Comparison of ENCODE assay signal across 10 cellular contexts in genomic region chr3:11306815-11307589, GRCh38. TPM values are rescaled to one million over a fixed set of nuclear protein-coding genes. Genes with fewer than 3 reads are reported as not detected.
DNase-seq lines count a peak whose midpoint lies in the region; TF ChIP-seq lines count a peak whose summit lies in the region.
"Had no signal": no experiment of that assay in that cellular context is flagged by ENCODE, and none has a peak within 500 bp of the region (broad histone marks: within the 10 kb centered on the region; RNA-seq: fewer than 3 reads in every experiment).

No MANE protein-coding gene starts in this region.

- in situ Hi-C loops in HAP-1 (cut with MboI; ENCODE audit: low sequenced_read_pairs), result no loop called here

- H3K9me3 ChIP-seq in right atrium auricular region, result no peaks in the 10 kb centered on the region
- no peaks in the 10 kb centered on the region for H3K9me3 ChIP-seq in thyroid gland
- peaks cover 0 to 4% of the 10 kb centered on the region in 2 donors for H3K9me3 ChIP-seq in neuronal stem cell (replicated peaks in 1 of 2; ENCODE audit: control insufficient read depth in 2 of 2, insufficient read depth in 1 of 2, low read depth in 1 of 2, low read length in 2 of 2)
- H3K9me3 ChIP-seq in prostate gland, result no peaks in the 10 kb centered on the region
- H3K9me3 ChIP-seq in HAP-1, result no peaks in the 10 kb centered on the region
- H3K9me3 ChIP-seq: thoracic aorta had no signal

- POLR2A ChIA-PET in activated CD4-positive, alpha-beta memory T cell treated with anti-CD3 and anti-CD28 coated beads, Interleukin-2, amount 10 ng/mL, durations not matched to agents 7 days and 5 days (lab: Charles Lee), result interaction anchor here (0.9 to 2.6 kb wide), 7 partner anchors 9 to 70 kb away, joined by 3 to 17 read pairs (median 4); partner anchors contain the start of gene ATG7

- H2BK12ac ChIP-seq in neuronal stem cell (ENCODE audit: low read length), result no peak overlapping the region

- WGBS in thyroid gland, 2 donors, result 47 to 48% methylated on average over 5 of the region's 5 CpGs
- no CpG with 5 or more reads among the region's 5 CpGs for WGBS in neuronal stem cell (ENCODE audit: extremely low coverage in 2 of 2, insufficient read length in 2 of 2, insufficient replicate concordance in 1 of 2), 2 donors
- 67% methylated on average over 5 of the region's 5 CpGs for WGBS in prostate gland

- H4K8ac ChIP-seq in neuronal stem cell (ENCODE audit: low read depth, low read length), result no peak overlapping the region

- H3K27me3 ChIP-seq in right atrium auricular region, result no peaks in the 10 kb centered on the region
- H3K27me3 ChIP-seq in thyroid gland, result no peaks in the 10 kb centered on the region
- H3K27me3 ChIP-seq in neuronal stem cell (ENCODE audit: control insufficient read depth in 3 of 3, insufficient read depth in 3 of 3, low read depth in 1 of 3, low read length in 3 of 3), result no peaks in the 10 kb centered on the region
- no peaks in the 10 kb centered on the region for H3K27me3 ChIP-seq in prostate gland (replicated peaks; ENCODE audit: insufficient read depth)
- no peaks in the 10 kb centered on the region for H3K27me3 ChIP-seq in HAP-1 (ENCODE audit: low read depth)

- H4K91ac ChIP-seq in neuronal stem cell (ENCODE audit: low read depth, low read length, poor library complexity), result no peak overlapping the region

- CTCF ChIA-PET in activated CD4-positive, alpha-beta memory T cell treated with anti-CD3 and anti-CD28 coated beads, Interleukin-2, amount 10 ng/mL, durations not matched to agents 7 days and 5 days (lab: Charles Lee), result interaction anchor here (0.6 to 1.5 kb wide), 4 partner anchors 9 to 247 kb away, joined by 3 to 6 read pairs (median 3); no protein-coding TSS in a partner anchor

- no peaks in the 10 kb centered on the region for H3K79me1 ChIP-seq in neuronal stem cell (ENCODE audit: low read depth, low read length)

- intact Hi-C loops in thyroid gland (cut with DNase I), result no loop called here
- intact Hi-C loops in prostate gland (cut with DNase I), result no loop called here

- H3K23ac ChIP-seq in neuronal stem cell (ENCODE audit: low read depth, low read length, poor library complexity), result no peak overlapping the region

- no peak for TF ChIP-seq CTCF in right atrium auricular region (IDR thresholded peaks at IDR 0.05)
- TF ChIP-seq CTCF in thyroid gland (IDR thresholded peaks at IDR 0.05), result no peak
- no peak for TF ChIP-seq CTCF in prostate gland (IDR thresholded peaks at IDR 0.05)

- H3K4me1 ChIP-seq in right atrium auricular region, result peaks cover 0 to 24% of the 10 kb centered on the region in 2 donors
- peaks cover 0 to 14% of the 10 kb centered on the region in 2 donors for H3K4me1 ChIP-seq in thyroid gland
- H3K4me1 ChIP-seq in neuronal stem cell (ENCODE audit: control insufficient read depth in 2 of 2, insufficient read depth in 1 of 2, low read depth in 1 of 2, low read length in 2 of 2), result no peaks in the 10 kb centered on the region
- H3K4me1 ChIP-seq in prostate gland (replicated peaks), result no peaks in the 10 kb centered on the region
- no peaks in the 10 kb centered on the region for H3K4me1 ChIP-seq in HAP-1

- H3K4ac ChIP-seq in neuronal stem cell (ENCODE audit: low read length), result no peak overlapping the region

- peak overlapping the region; percentile 72 for H3K27ac Mint-ChIP-seq in activated CD4-positive, alpha-beta memory T cell treated with anti-CD3 and anti-CD28 coated beads, Interleukin-2, amount 10 ng/mL, durations not matched to agents 7 days and 5 days

- TF ChIP-seq POLR2A in thyroid gland (IDR thresholded peaks at IDR 0.05) (no peak), prostate gland (IDR thresholded peaks at IDR 0.05) (no peak)

- H2AK5ac ChIP-seq in neuronal stem cell (ENCODE audit: low read depth, low read length), result no peak overlapping the region

- no peak overlapping the region for H3K14ac ChIP-seq in neuronal stem cell (ENCODE audit: low read length)

- no peaks in the 10 kb centered on the region for H3K9me3 Mint-ChIP-seq in activated CD4-positive, alpha-beta memory T cell treated with anti-CD3 and anti-CD28 coated beads, Interleukin-2, amount 10 ng/mL, durations not matched to agents 7 days and 5 days

- no peaks in the 10 kb centered on the region for H3K27me3 Mint-ChIP-seq in activated CD4-positive, alpha-beta memory T cell treated with anti-CD3 and anti-CD28 coated beads, Interleukin-2, amount 10 ng/mL, durations not matched to agents 7 days and 5 days

- H3K4me3 ChIP-seq in right atrium auricular region, result no peak overlapping the region
- H3K4me3 ChIP-seq in thyroid gland (replicated peaks in 1 of 3), result no peak overlapping the region
- H3K4me3 ChIP-seq in neuronal stem cell (ENCODE audit: low read length in 2 of 2), result no peak overlapping the region
- H3K4me3 ChIP-seq in prostate gland, result no peak overlapping the region
- no peak overlapping the region for H3K4me3 ChIP-seq in HAP-1
- H3K4me3 ChIP-seq: thoracic aorta had no signal

- DNase-seq in activated gamma-delta T cell treated with Interleukin-2 at 50 U/mL for 16 hours (peak; percentile 39), activated gamma-delta T cell (lab: John Stamatoyannopoulos, UW) (no peak), right atrium auricular region (ENCODE audit: low spot score) (no peak), thyroid gland (peak; percentile 62 to 66), neuronal stem cell (ENCODE audit: low spot score) (no peak), prostate gland (ENCODE audit: low spot score) (no peak), HAP-1 (ENCODE audit: low spot score in 2 of 2) (no peak)
- peak; percentile 50 for DNase-seq in activated CD4-positive, alpha-beta memory T cell treated with anti-CD3 and anti-CD28 coated beads, Interleukin-2, amount 10 ng/mL, durations not matched to agents 7 days and 5 days

- no peak overlapping the region for H3K18ac ChIP-seq in neuronal stem cell (ENCODE audit: low read length)

- no peak overlapping the region for H2AFZ ChIP-seq in neuronal stem cell (ENCODE audit: low read length)

- H2BK120ac ChIP-seq in neuronal stem cell (ENCODE audit: low read depth, low read length), result no peak overlapping the region

- no peak overlapping the region for H2BK15ac ChIP-seq in neuronal stem cell (ENCODE audit: low read length)

- H3K4me3 Mint-ChIP-seq in activated CD4-positive, alpha-beta memory T cell treated with anti-CD3 and anti-CD28 coated beads, Interleukin-2, amount 10 ng/mL, durations not matched to agents 7 days and 5 days, result peak overlapping the region; percentile 6

- no peak overlapping the region for H3K9ac ChIP-seq in neuronal stem cell (ENCODE audit: low read depth, low read length, poor library complexity)

- no peak overlapping the region for H3K4me2 ChIP-seq in neuronal stem cell (ENCODE audit: insufficient read depth, low read length, poor library complexity, severe bottlenecking)

- H3K36me3 ChIP-seq in right atrium auricular region, result peaks cover 38% of the 10 kb centered on the region
- H3K36me3 ChIP-seq in thyroid gland, result peaks cover 15 to 29% of the 10 kb centered on the region in 2 donors
- H3K36me3 ChIP-seq in neuronal stem cell (replicated peaks in 1 of 2; ENCODE audit: control insufficient read depth in 2 of 2, insufficient read depth in 2 of 2, low read length in 2 of 2), result peaks cover 15 to 74% of the 10 kb centered on the region in 2 donors
- no peaks in the 10 kb centered on the region for H3K36me3 ChIP-seq in prostate gland
- H3K36me3 ChIP-seq in HAP-1 (replicated peaks), result peaks cover 30% of the 10 kb centered on the region

- H3K27ac ChIP-seq in right atrium auricular region (peak overlapping the region; percentile 1 to 29), thyroid gland (no peak overlapping the region), neuronal stem cell (replicated peaks; ENCODE audit: low read length) (no peak overlapping the region), prostate gland (no peak overlapping the region)
- H3K27ac ChIP-seq: C4-2B had no signal

- H3K36me3 Mint-ChIP-seq in activated CD4-positive, alpha-beta memory T cell treated with anti-CD3 and anti-CD28 coated beads, Interleukin-2, amount 10 ng/mL, durations not matched to agents 7 days and 5 days (ENCODE audit: low read depth), result peaks cover 59% of the 10 kb centered on the region

- H2BK5ac ChIP-seq in neuronal stem cell (ENCODE audit: low read length), result no peak overlapping the region

- peaks cover 36% of the 10 kb centered on the region for H3K4me1 Mint-ChIP-seq in activated CD4-positive, alpha-beta memory T cell treated with anti-CD3 and anti-CD28 coated beads, Interleukin-2, amount 10 ng/mL, durations not matched to agents 7 days and 5 days

RNA-seq across cellular contexts. Expression of gene ATG7, which starts 34.8 kb away (rescaled TPM):
- 10 to 100 TPM; 26.9 to 35.1 TPM for total RNA-seq in activated CD4-positive, alpha-beta memory T cell treated with anti-CD3 and anti-CD28 coated beads, Interleukin-2, amount 10 ng/mL, durations not matched to agents 7 days and 5 days
- total RNA-seq in right atrium auricular region, result 10 to 100 TPM; 15.2 to 23.8 TPM
- total RNA-seq in thyroid gland, result 10 to 100 TPM; 45.8 to 85.3 (median 67.3) TPM
- 10.9 TPM for polyA plus RNA-seq in neuronal stem cell (2013, experiment 1 of 2)
- polyA plus RNA-seq in neuronal stem cell (2013, experiment 2 of 2), result 9.7 TPM
- total RNA-seq in prostate gland, result 10 to 100 TPM; 25.2 to 66.5 TPM

Comparison
In these comparisons a context has a peak if more than half of its experiments do, and no peak if none do; other contexts are left out.
1. DNase-seq: peak in activated gamma-delta T cell treated with Interleukin-2 at 50 U/mL for 16 hours (single experiment), activated CD4-positive, alpha-beta memory T cell treated with anti-CD3 and anti-CD28 coated beads, Interleukin-2, amount 10 ng/mL, durations not matched to agents 7 days and 5 days (single experiment) and thyroid gland (2 of 2); none in activated gamma-delta T cell (single experiment), right atrium auricular region (single experiment), neuronal stem cell (single experiment), prostate gland (single experiment) and HAP-1 (0 of 2).
2. H3K27ac ChIP-seq: peak in right atrium auricular region (2 of 2); none in thyroid gland (0 of 3), neuronal stem cell (single experiment) and prostate gland (0 of 2).